Comparison of ENCODE assay signal across 1 cellular context in genomic region chr1:180178511-180179161, GRCh38.
TF ChIP-seq lines count a peak whose summit lies in the region.

No MANE protein-coding gene starts in this region.

TF ChIP-seq in H1, 55 proteins besides CTCF, POLR2A, EP300 and RAD21:
- no peak for TF ChIP-seq CEBPB (IDR thresholded peaks at IDR 0.05; ENCODE audit: low read depth, low read length)
- no peak for TF ChIP-seq EZH2 (IDR thresholded peaks at IDR 0.05; ENCODE audit: low read depth, low read length, severe bottlenecking)
- no peak for TF ChIP-seq ATF2 (IDR thresholded peaks at IDR 0.05; ENCODE audit: low read length)
- no peak for TF ChIP-seq BCL11A (IDR thresholded peaks at IDR 0.05; ENCODE audit: low read depth in 2 of 2, low read length in 2 of 2)
- no peak for TF ChIP-seq NRF1 (IDR thresholded peaks at IDR 0.05; ENCODE audit: low read depth, low read length)
- TF ChIP-seq SP1 (IDR thresholded peaks at IDR 0.05; ENCODE audit: low read depth, low read length), result no peak
- TF ChIP-seq SIN3A (conservative IDR thresholded peaks at IDR 0.05 in 1 of 2, IDR thresholded peaks at IDR 0.05 in 1 of 2; ENCODE audit: low read depth in 1 of 2, low read length in 2 of 2), result no peak
- TF ChIP-seq CHD7 (IDR thresholded peaks at IDR 0.05; ENCODE audit: insufficient replicate concordance, low read length), result no peak
- no peak for TF ChIP-seq NANOG (IDR thresholded peaks at IDR 0.05; ENCODE audit: insufficient read depth, low read depth, low read length, poor library complexity, severe bottlenecking)
- TF ChIP-seq CHD1 (IDR thresholded peaks at IDR 0.05; ENCODE audit: low read depth, low read length), result no peak
- no peak for TF ChIP-seq TAF1 (IDR thresholded peaks at IDR 0.05; ENCODE audit: low read depth, low read length)
